16 cellular contexts compared by ENCODE assay signal in the genomic region with DNA sequence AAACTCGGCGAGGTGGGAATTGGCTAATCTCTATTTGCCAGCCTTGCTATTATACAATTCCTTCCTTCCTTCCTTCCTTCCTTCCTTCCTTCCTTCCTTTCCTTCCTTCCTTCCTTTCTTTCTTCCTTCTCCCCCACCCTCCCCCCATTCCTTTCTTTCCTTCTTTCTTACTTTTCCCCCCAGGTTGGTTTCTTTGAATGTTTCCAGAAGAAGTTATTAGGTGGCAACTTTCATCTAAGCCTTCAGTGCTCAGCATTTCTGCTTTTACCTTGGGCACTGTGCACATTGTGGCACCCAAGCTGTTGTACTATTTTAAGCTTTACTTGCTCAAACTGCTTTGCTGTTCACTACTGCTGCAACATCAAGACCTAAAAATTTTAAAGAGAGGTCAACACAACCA. TPM values are rescaled to one million over a fixed set of nuclear protein-coding genes. Genes with fewer than 3 reads are reported as not detected.
DNase-seq lines count a peak whose midpoint lies in the region; TF ChIP-seq lines count a peak whose summit lies in the region.
"Had no signal": no experiment of that assay in that cellular context is flagged by ENCODE, and none has a peak within 500 bp of the region (broad histone marks: within the 10 kb centered on the region; RNA-seq: fewer than 3 reads in every experiment).

No MANE protein-coding gene starts in this region.

- H2AK5ac ChIP-seq in H9 (ENCODE audit: insufficient read length, low read length) = no peak overlapping the region

- no CpG with 5 or more reads among the region's 2 CpGs for WGBS in H9 (ENCODE audit: extremely low coverage, insufficient read length, low lambda C conversion rate)

- no peak overlapping the region for H3K4me3 ChIP-seq in SJCRH30
- H3K4me3 ChIP-seq: BLaER1 treated with 17β-estradiol and CSF1 and Interleukin-3, amounts not matched to agents 10 nM and 100 nM had no signal

- no peaks in the 10 kb centered on the region for H3K79me1 ChIP-seq in H9 (ENCODE audit: insufficient read depth, low read depth, low read length, poor library complexity, severe bottlenecking)

- H4K91ac ChIP-seq in H9 (ENCODE audit: insufficient read length, low read depth, low read length) = no peak overlapping the region

- H3K4me3 Mint-ChIP-seq in H9 (no peak overlapping the region), nephron progenitor cell (no peak overlapping the region)
- H3K4me3 Mint-ChIP-seq: B cell; CD4-positive, alpha-beta T cell; CD8-positive, alpha-beta T cell had no signal

- H4K8ac ChIP-seq in H9 (replicated peaks; ENCODE audit: insufficient read length, low read depth, low read length) = no peak overlapping the region

- no peak overlapping the region for H3K23ac ChIP-seq in H9 (ENCODE audit: insufficient read length, low read depth, low read length)

- no peak overlapping the region for H3K4me2 ChIP-seq in H9 (ENCODE audit: insufficient read depth, insufficient read length, low read length)
- H3K4me2 ChIP-seq: BLaER1 treated with 17β-estradiol and CSF1 and Interleukin-3, amounts not matched to agents 10 nM and 100 nM had no signal

- no peak overlapping the region for H2BK12ac ChIP-seq in H9 (ENCODE audit: insufficient read length, low read depth, low read length)

- no peak overlapping the region for H4K5ac ChIP-seq in H9 (ENCODE audit: insufficient read length, low read depth, low read length)

- H2BK20ac ChIP-seq in H9 (ENCODE audit: low read depth, low read length, poor library complexity, severe bottlenecking) = no peak overlapping the region

- peaks cover 1 to 6% (median 3%) of the 10 kb centered on the region in 3 experiments; a peak in 5 of 7 replicates for H3K36me3 Mint-ChIP-seq in H9 (ENCODE audit: insufficient read depth in 1 of 3, low read depth in 3 of 3)
- H3K36me3 Mint-ChIP-seq in nephron progenitor cell (ENCODE audit: low read depth) = peaks cover 5% of the 10 kb centered on the region
- H3K36me3 Mint-ChIP-seq: CD8-positive, alpha-beta T cell had no signal

- no peak overlapping the region for H2BK15ac ChIP-seq in H9 (ENCODE audit: low read depth, low read length)

- H3K4ac ChIP-seq in H9 (ENCODE audit: low read depth, low read length) = no peak overlapping the region

- H3K9ac ChIP-seq in H9 (ENCODE audit: extremely low read depth, insufficient read length, low read length) = no peak overlapping the region
- H3K9ac ChIP-seq: BLaER1 treated with 17β-estradiol and CSF1 and Interleukin-3, amounts not matched to agents 10 nM and 100 nM had no signal

- no peaks in the 10 kb centered on the region for H3K27me3 Mint-ChIP-seq in H9 (ENCODE audit: low read depth)
- no peaks in the 10 kb centered on the region for H3K27me3 Mint-ChIP-seq in nephron progenitor cell (ENCODE audit: low read depth, poor library complexity)
- H3K27me3 Mint-ChIP-seq: CD4-positive, alpha-beta T cell had no signal

- no peak overlapping the region for H3K18ac ChIP-seq in H9 (ENCODE audit: insufficient read length, low read depth, low read length)

- no peak overlapping the region for H3T11ph ChIP-seq in H9 (ENCODE audit: low read length)

- H3K27ac Mint-ChIP-seq in H9 (no peak overlapping the region), nephron progenitor cell (peak overlapping the region; percentile 17)
- H3K27ac Mint-ChIP-seq: B cell; CD4-positive, alpha-beta T cell; CD8-positive, alpha-beta T cell had no signal

- H3K14ac ChIP-seq in H9 (ENCODE audit: insufficient read depth, low read length) = no peak overlapping the region

- H3K56ac ChIP-seq in H9 (ENCODE audit: insufficient read length, low read depth, low read length) = no peak overlapping the region

- no peaks in the 10 kb centered on the region for H3K23me2 ChIP-seq in H9 (ENCODE audit: insufficient read length, low read depth, low read length, poor library complexity, severe bottlenecking)

- H4K20me1 ChIP-seq in H9 (ENCODE audit: control insufficient read depth, insufficient read depth, insufficient read length) = no peaks in the 10 kb centered on the region
- H4K20me1 ChIP-seq: BLaER1 treated with 17β-estradiol and CSF1 and Interleukin-3, amounts not matched to agents 10 nM and 100 nM had no signal

- H3K9me3 Mint-ChIP-seq in H9 (peaks cover 2 to 4% of the 10 kb centered on the region in 2 experiments; a peak in 3 of 5 replicates), nephron progenitor cell (peaks cover 11% of the 10 kb centered on the region)

- DNase-seq in H9 (no peak), nephron progenitor cell (no peak), NCI-H2029 treated with DMSO at 0.1 percent for 48 hours (lab: John Stamatoyannopoulos, UW) (no peak), SJCRH30 (no peak)
- DNase-seq in stimulated activated CD4-positive, alpha-beta T cell treated with anti-CD3 and anti-CD28 coated beads, Interleukin-4, amount 100 ng/mL, for 1 hour = no peak
- DNase-seq: 8988T; AML-193; Caco-2; Calu3; CD4-positive, alpha-beta T cell; CD8-positive, alpha-beta T cell; DMS79 treated with DMSO at 0.1 percent for 48 hours; GF-D8 had no signal

- H3K27me3 ChIP-seq in H9 (ENCODE audit: insufficient read depth, low read length) (no peaks in the 10 kb centered on the region), SJCRH30 (no peaks in the 10 kb centered on the region)
- H3K27me3 ChIP-seq: BLaER1 treated with 17β-estradiol and CSF1 and Interleukin-3, amounts not matched to agents 10 nM and 100 nM had no signal

- H3K4me1 Mint-ChIP-seq in H9 (no peaks in the 10 kb centered on the region; a peak in 1 of 4 replicates), nephron progenitor cell (peaks cover 27% of the 10 kb centered on the region)
- H3K4me1 Mint-ChIP-seq: B cell had no signal

- H3K36me3 ChIP-seq in SJCRH30 = no peaks in the 10 kb centered on the region
- H3K36me3 ChIP-seq: BLaER1 treated with 17β-estradiol and CSF1 and Interleukin-3, amounts not matched to agents 10 nM and 100 nM had no signal

- peak overlapping the region; percentile 8 for H2AFZ ChIP-seq in H9 (ENCODE audit: low read length)

- H2BK5ac ChIP-seq in H9 (ENCODE audit: insufficient read length, low read length) = no peak overlapping the region

- H3K27ac ChIP-seq in H9 (ENCODE audit: insufficient read length, low read depth, low read length) = no peak overlapping the region
- H3K27ac ChIP-seq in SJCRH30 = no peak overlapping the region
- H3K27ac ChIP-seq: BLaER1 treated with 17β-estradiol and CSF1 and Interleukin-3, amounts not matched to agents 10 nM and 100 nM; C4-2B had no signal

- TF ChIP-seq CTCF in H9 (conservative IDR thresholded peaks at IDR 0.05) (no peak), nephron progenitor cell (IDR thresholded peaks at IDR 0.05) (no peak)

- H2BK120ac ChIP-seq in H9 (ENCODE audit: low read depth, low read length, poor library complexity, severe bottlenecking) = no peak overlapping the region

- H3K9me3 ChIP-seq in H9 (ENCODE audit: control insufficient read depth, low read depth, low read length) = no peaks in the 10 kb centered on the region
- H3K9me3 ChIP-seq in SJCRH30 (replicated peaks) = no peaks in the 10 kb centered on the region
- H3K9me3 ChIP-seq: Caco-2 had no signal

- no peaks in the 10 kb centered on the region for H3K79me2 ChIP-seq in H9 (ENCODE audit: insufficient read depth, low read length)

- no peaks in the 10 kb centered on the region for H3K4me1 ChIP-seq in H9 (ENCODE audit: insufficient read depth, low read length)
- H3K4me1 ChIP-seq in SJCRH30 = no peaks in the 10 kb centered on the region
- H3K4me1 ChIP-seq: Caco-2 had no signal

RNA-seq across cellular contexts. Expression of a gene that starts 17.2 kb away (rescaled TPM):
- total RNA-seq in H9 (2021) = 2.3 and 3.6 TPM in 2 replicates
- 2.4 and 2.9 TPM in 2 replicates for total RNA-seq in SJCRH30 (2014; rRNA removed; shearing (Covaris generic))
- total RNA-seq: B cell; CD4-positive, alpha-beta T cell; CD8-positive, alpha-beta T cell had no signal
